ENCODE assay signal across 1 cellular context in the genomic region with DNA sequence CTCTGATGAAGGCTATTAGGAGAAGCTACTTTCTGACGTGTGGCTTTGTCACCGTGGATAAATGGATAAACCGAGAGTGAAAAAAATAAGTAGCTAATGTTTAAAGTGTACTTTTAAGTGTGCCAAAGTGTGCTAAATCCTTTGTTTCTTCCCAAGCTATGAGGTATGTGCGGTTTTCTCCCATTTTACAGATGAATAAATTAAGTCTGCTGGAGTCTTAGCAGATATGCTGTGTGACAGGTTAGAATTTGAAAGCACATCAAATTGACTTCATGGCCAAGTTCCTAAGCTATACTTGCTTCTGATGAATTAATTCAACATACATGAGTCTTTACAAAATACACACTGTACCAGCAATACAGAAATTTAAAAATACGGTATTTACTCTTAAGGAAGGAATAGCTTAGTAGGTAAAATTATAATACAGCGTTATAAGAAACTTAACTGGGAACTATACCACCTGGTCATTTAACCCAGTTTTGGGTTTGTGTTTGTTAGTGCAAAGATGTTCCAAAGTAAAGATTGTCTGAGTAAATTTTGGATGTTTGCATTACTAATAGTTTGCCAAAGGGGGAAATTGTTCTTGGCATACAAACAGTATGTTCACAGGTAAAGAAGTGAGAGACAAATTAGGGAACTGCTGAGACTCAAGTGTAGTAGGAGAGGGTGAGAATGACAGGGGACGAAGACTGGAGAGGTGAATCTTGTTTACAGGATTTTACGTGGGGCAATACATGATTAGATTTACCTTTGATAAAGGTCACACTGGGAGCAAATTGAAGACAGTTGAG.
TF ChIP-seq lines count a peak whose summit lies in the region.

No MANE protein-coding gene starts in this region.

TF ChIP-seq in GM23338, 12 proteins besides CTCF, POLR2A, EP300 and RAD21 (continued from another document):
- TF ChIP-seq, protein P1, sequence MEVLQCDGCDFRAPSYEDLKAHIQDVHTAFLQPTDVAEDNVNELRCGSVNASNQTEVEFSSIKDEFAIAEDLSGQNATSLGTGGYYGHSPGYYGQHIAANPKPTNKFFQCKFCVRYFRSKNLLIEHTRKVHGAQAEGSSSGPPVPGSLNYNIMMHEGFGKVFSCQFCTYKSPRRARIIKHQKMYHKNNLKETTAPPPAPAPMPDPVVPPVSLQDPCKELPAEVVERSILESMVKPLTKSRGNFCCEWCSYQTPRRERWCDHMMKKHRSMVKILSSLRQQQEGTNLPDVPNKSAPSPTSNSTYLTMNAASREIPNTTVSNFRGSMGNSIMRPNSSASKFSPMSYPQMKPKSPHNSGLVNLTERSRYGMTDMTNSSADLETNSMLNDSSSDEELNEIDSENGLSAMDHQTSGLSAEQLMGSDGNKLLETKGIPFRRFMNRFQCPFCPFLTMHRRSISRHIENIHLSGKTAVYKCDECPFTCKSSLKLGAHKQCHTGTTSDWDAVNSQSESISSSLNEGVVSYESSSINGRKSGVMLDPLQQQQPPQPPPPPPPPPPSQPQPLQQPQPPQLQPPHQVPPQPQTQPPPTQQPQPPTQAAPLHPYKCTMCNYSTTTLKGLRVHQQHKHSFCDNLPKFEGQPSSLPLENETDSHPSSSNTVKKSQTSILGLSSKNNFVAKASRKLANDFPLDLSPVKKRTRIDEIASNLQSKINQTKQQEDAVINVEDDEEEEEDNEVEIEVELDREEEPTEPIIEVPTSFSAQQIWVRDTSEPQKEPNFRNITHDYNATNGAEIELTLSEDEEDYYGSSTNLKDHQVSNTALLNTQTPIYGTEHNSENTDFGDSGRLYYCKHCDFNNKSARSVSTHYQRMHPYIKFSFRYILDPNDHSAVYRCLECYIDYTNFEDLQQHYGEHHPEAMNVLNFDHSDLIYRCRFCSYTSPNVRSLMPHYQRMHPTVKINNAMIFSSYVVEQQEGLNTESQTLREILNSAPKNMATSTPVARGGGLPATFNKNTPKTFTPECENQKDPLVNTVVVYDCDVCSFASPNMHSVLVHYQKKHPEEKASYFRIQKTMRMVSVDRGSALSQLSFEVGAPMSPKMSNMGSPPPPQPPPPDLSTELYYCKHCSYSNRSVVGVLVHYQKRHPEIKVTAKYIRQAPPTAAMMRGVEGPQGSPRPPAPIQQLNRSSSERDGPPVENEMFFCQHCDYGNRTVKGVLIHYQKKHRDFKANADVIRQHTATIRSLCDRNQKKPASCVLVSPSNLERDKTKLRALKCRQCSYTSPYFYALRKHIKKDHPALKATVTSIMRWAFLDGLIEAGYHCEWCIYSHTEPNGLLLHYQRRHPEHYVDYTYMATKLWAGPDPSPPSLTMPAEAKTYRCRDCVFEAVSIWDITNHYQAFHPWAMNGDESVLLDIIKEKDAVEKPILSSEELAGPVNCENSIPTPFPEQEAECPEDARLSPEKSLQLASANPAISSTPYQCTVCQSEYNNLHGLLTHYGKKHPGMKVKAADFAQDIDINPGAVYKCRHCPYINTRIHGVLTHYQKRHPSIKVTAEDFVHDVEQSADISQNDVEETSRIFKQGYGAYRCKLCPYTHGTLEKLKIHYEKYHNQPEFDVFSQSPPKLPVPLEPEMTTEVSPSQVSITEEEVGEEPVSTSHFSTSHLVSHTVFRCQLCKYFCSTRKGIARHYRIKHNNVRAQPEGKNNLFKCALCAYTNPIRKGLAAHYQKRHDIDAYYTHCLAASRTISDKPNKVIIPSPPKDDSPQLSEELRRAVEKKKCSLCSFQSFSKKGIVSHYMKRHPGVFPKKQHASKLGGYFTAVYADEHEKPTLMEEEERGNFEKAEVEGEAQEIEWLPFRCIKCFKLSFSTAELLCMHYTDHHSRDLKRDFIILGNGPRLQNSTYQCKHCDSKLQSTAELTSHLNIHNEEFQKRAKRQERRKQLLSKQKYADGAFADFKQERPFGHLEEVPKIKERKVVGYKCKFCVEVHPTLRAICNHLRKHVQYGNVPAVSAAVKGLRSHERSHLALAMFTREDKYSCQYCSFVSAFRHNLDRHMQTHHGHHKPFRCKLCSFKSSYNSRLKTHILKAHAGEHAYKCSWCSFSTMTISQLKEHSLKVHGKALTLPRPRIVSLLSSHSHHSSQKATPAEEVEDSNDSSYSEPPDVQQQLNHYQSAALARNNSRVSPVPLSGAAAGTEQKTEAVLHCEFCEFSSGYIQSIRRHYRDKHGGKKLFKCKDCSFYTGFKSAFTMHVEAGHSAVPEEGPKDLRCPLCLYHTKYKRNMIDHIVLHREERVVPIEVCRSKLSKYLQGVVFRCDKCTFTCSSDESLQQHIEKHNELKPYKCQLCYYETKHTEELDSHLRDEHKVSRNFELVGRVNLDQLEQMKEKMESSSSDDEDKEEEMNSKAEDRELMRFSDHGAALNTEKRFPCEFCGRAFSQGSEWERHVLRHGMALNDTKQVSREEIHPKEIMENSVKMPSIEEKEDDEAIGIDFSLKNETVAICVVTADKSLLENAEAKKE (CRISPR knock-in tag; IDR thresholded peaks at IDR 0.05) = no peak
- TF ChIP-seq ZNF114 (CRISPR knock-in tag; IDR thresholded peaks at IDR 0.05) (no peak), ETS1 (IDR thresholded peaks at IDR 0.05) (no peak), POLR2AphosphoS5 (IDR thresholded peaks at IDR 0.05; ENCODE audit: low read depth) (no peak), JUNB (IDR thresholded peaks at IDR 0.05; ENCODE audit: unreplicated experiment) (no peak), ZNF331 (CRISPR knock-in tag; IDR thresholded peaks at IDR 0.05; ENCODE audit: low read depth) (no peak), EZH2phosphoT487 (IDR thresholded peaks at IDR 0.05; ENCODE audit: unreplicated experiment) (no peak)
